Comparison of ENCODE assay signal across 21 cellular contexts in the genomic region with DNA sequence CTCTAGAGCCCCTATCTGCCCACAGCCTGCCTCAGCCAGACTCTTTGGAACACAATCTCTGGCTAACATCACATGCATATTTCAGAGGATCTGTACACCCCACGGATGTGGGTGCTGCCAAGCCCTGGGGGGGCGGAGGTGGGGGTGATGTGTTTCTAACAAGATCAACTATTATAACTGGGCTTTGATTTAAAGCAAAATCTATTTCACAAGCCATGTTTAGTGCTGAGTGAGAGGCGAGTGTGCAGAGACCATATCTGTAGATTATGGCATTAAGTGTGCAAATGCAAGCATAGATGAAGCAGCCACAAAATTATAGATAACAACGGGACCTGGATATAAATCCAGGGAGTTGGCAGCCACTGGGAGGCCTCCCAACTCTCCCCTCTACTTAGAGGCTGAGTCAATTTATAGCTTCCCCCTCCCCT.
DNase-seq lines count a peak whose midpoint lies in the region; ATAC-seq and TF ChIP-seq lines count a peak whose summit lies in the region.
"Had no signal": no experiment of that assay in that cellular context is flagged by ENCODE, and none has a peak within 500 bp of the region (broad histone marks: within the 10 kb centered on the region; RNA-seq: fewer than 3 reads in every experiment).

No MANE protein-coding gene starts in this region.

- WGBS in spleen, 5 donors: 65 to 79% (median 73%) methylated on average over 4 of the region's 4 CpGs

- peak; percentile 46 for DNase-seq in BE2C
- DNase-seq in astrocyte of the hippocampus (ENCODE audit: low read depth, low spot score): peak; percentile 40
- no peak for DNase-seq in mesothelial cell of epicardium (ENCODE audit: low spot score in 2 of 2, unreplicated experiment in 2 of 2)
- peak; percentile 59 for DNase-seq in spleen
- no peak for DNase-seq in HEK293T (ENCODE audit: extremely low spot score)
- no peak for DNase-seq in glutamatergic neuron
- DNase-seq: CD4-positive, CD25-positive, alpha-beta regulatory T cell; COR-L47; DMS79; H9; IMR-90; NCI-H1694; NCI-H2081; NCI-H2171; NCI-H345; NCI-H524 treated with DMSO at 0.1 percent for 48 hours had no signal

- H3K36me3 Mint-ChIP-seq in mesothelial cell of epicardium (no peaks in the 10 kb centered on the region), glutamatergic neuron (ENCODE audit: unreplicated experiment) (no peaks in the 10 kb centered on the region)
- H3K36me3 Mint-ChIP-seq: CD4-positive, CD25-positive, alpha-beta regulatory T cell had no signal

- no peaks in the 10 kb centered on the region for H3K9me3 Mint-ChIP-seq in mesothelial cell of epicardium
- H3K9me3 Mint-ChIP-seq in glutamatergic neuron (ENCODE audit: unreplicated experiment): peaks cover 1% of the 10 kb centered on the region
- H3K9me3 Mint-ChIP-seq: H9 had no signal

- H3K4me3 ChIP-seq in BE2C (ENCODE audit: low read depth, low read length): no peak overlapping the region
- no peak overlapping the region for H3K4me3 ChIP-seq in spleen

- H3K4me1 ChIP-seq in BE2C (peaks cover 9% of the 10 kb centered on the region; the same call in 1 of the 2 replicates), spleen (peaks cover 0 to 7% (median 0%) of the 10 kb centered on the region in 6 donors)

- H3K36me3 ChIP-seq in BE2C (no peaks in the 10 kb centered on the region), spleen (no peaks in the 10 kb centered on the region)

- H3K27ac Mint-ChIP-seq in mesothelial cell of epicardium: peak overlapping the region; percentile 81
- H3K27ac Mint-ChIP-seq in glutamatergic neuron (ENCODE audit: unreplicated experiment): no peak overlapping the region
- H3K27ac Mint-ChIP-seq: B cell; CD4-positive, CD25-positive, alpha-beta regulatory T cell; H9 had no signal

- POLR2A ChIA-PET in HEK293T (lab: Yijun Ruan, JAX): no interaction called here

- H3K27me3 ChIP-seq in BE2C (no peaks in the 10 kb centered on the region), spleen (replicated peaks in 1 of 7) (no peaks in the 10 kb centered on the region)

- no peaks in the 10 kb centered on the region for H3K9me3 ChIP-seq in BE2C
- no peaks in the 10 kb centered on the region for H3K9me3 ChIP-seq in spleen

- no peak for TF ChIP-seq POLR2A in spleen (IDR thresholded peaks at IDR 0.05)

- no peak overlapping the region for H3K4me3 Mint-ChIP-seq in mesothelial cell of epicardium
- H3K4me3 Mint-ChIP-seq in glutamatergic neuron (ENCODE audit: unreplicated experiment): no peak overlapping the region
- H3K4me3 Mint-ChIP-seq: B cell; CD4-positive, CD25-positive, alpha-beta regulatory T cell; H9 had no signal

- H3K27me3 Mint-ChIP-seq in mesothelial cell of epicardium (ENCODE audit: low read depth) (no peaks in the 10 kb centered on the region), glutamatergic neuron (ENCODE audit: unreplicated experiment) (peaks cover 4% of the 10 kb centered on the region)

- H3K4me1 Mint-ChIP-seq in mesothelial cell of epicardium (peaks cover 21% of the 10 kb centered on the region), glutamatergic neuron (ENCODE audit: low read depth, unreplicated experiment) (peaks cover 2% of the 10 kb centered on the region)
- H3K4me1 Mint-ChIP-seq: B cell; CD4-positive, CD25-positive, alpha-beta regulatory T cell had no signal

- no peak overlapping the region for H3K27ac ChIP-seq in spleen
- H3K27ac ChIP-seq: KMS-11 had no signal

- TF ChIP-seq CTCF in BE2C (IDR thresholded peaks at IDR 0.05; ENCODE audit: low read depth, low read length) (no peak), mesothelial cell of epicardium (IDR thresholded peaks at IDR 0.05; ENCODE audit: unreplicated experiment) (no peak), spleen (IDR thresholded peaks at IDR 0.05 in 8 of 11, conservative IDR thresholded peaks at IDR 0.05 in 3 of 11) (no peak), glutamatergic neuron (IDR thresholded peaks at IDR 0.05; ENCODE audit: partially characterized antibody, unreplicated experiment) (no peak)

- ATAC-seq in HG02938 (IDR thresholded peaks at IDR 0.05; ENCODE audit: unreplicated experiment) (no peak), HG03432 (IDR thresholded peaks at IDR 0.05; ENCODE audit: unreplicated experiment) (no peak)
- ATAC-seq: Right ventricle myocardium inferior had no signal

- intact Hi-C loops in spleen (cut with DNase I; ENCODE audit: low total_unique reads): no loop called here

- CTCF ChIA-PET in HEK293T (lab: Yijun Ruan, JAX): no interaction called here

TF ChIP-seq in HEK293T, 16 proteins besides CTCF, POLR2A, EP300 and RAD21:
- TF ChIP-seq FOXM1 (IDR thresholded peaks at IDR 0.05; ENCODE audit: borderline replicate concordance) (no peak), TARDBP (IDR thresholded peaks at IDR 0.05) (no peak), ELF4 (IDR thresholded peaks at IDR 0.05) (no peak), SP1 (IDR thresholded peaks at IDR 0.05) (no peak), CTBP1 (IDR thresholded peaks at IDR 0.05; ENCODE audit: borderline replicate concordance) (no peak), LEF1 (IDR thresholded peaks at IDR 0.05; ENCODE audit: borderline replicate concordance) (no peak), ARNT (IDR thresholded peaks at IDR 0.05) (no peak), NFRKB (IDR thresholded peaks at IDR 0.05) (no peak), SUZ12 (IDR thresholded peaks at IDR 0.05) (no peak), ZNF384 (IDR thresholded peaks at IDR 0.05) (no peak), FOXA1 (IDR thresholded peaks at IDR 0.05) (no peak)
- TF ChIP-seq, protein P1, sequence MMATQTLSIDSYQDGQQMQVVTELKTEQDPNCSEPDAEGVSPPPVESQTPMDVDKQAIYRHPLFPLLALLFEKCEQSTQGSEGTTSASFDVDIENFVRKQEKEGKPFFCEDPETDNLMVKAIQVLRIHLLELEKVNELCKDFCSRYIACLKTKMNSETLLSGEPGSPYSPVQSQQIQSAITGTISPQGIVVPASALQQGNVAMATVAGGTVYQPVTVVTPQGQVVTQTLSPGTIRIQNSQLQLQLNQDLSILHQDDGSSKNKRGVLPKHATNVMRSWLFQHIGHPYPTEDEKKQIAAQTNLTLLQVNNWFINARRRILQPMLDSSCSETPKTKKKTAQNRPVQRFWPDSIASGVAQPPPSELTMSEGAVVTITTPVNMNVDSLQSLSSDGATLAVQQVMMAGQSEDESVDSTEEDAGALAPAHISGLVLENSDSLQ (IDR thresholded peaks at IDR 0.05): no peak
TF ChIP-seq in HEK293T: peak in this region for 0.

Comparison
In these comparisons a context has a peak if more than half of its experiments do, and no peak if none do; other contexts are left out.
1. DNase-seq: peak in BE2C (single experiment), astrocyte of the hippocampus (single experiment) and spleen (single experiment); none in mesothelial cell of epicardium (0 of 2), HEK293T (single experiment) and glutamatergic neuron (single experiment).